In genomic region chr1:55277377-55278130, GRCh38 we compare ENCODE assay signal across 8 cellular contexts.
A peak's percentile ranks its signal among the peaks of the same experiment; 100 is the strongest.
DNase-seq lines count a peak whose midpoint lies in the region; FAIRE-seq and TF ChIP-seq lines count a peak whose summit lies in the region.

No MANE protein-coding gene starts in this region.

- H3K9me3 Mint-ChIP-seq in type B pancreatic cell, result no peaks in the 10 kb centered on the region

- peak; percentile 87 for DNase-seq in ELF-1 (ENCODE audit: low read depth, low spot score)
- peak; percentile 48 for DNase-seq in H54 (ENCODE audit: insufficient read length, low spot score)
- peak; percentile 52 for DNase-seq in LoVo (ENCODE audit: low spot score)
- DNase-seq in SHP77 treated with DMSO at 0.1 percent for 48 hours (lab: John Stamatoyannopoulos, UW), result peak; percentile 58
- peak; percentile 65 for DNase-seq in activated gamma-delta T cell treated with anti-CD3 and anti-CD28 coated beads, Interleukin-2, amount 50 U/mL, for 16 hours (ENCODE audit: low read depth)
- DNase-seq in glomerular endothelial cell (ENCODE audit: extremely low read depth, low read depth, low spot score), result peak; percentile 34
- DNase-seq in posterior cingulate gyrus, result peak; percentile 69 to 95 (median 85)
- DNase-seq in type B pancreatic cell (ENCODE audit: extremely low spot score, unreplicated experiment), result peak; percentile 76

- H3K4me3 Mint-ChIP-seq in type B pancreatic cell, result peak overlapping the region; percentile 5

- intact Hi-C loops in posterior cingulate gyrus (cut with DNase I), result loop anchor here (1.0 to 5.0 kb wide), 3 partner anchors 60 to 205 kb away; partner anchors contain the start of gene USP24

- H3K27me3 Mint-ChIP-seq in type B pancreatic cell, result no peaks in the 10 kb centered on the region

- H3K27ac Mint-ChIP-seq in type B pancreatic cell, result no peak overlapping the region

- peaks cover 18% of the 10 kb centered on the region for H3K4me1 Mint-ChIP-seq in type B pancreatic cell (ENCODE audit: unreplicated experiment)

- TF ChIP-seq POLR2A in H54 (IDR thresholded peaks at IDR 0.05; ENCODE audit: low read depth, low read length), result no peak

- peak; percentile 91 for FAIRE-seq in H54 (lab: Jason Lieb, UNC)

- TF ChIP-seq CTCF in type B pancreatic cell (conservative IDR thresholded peaks at IDR 0.05), result peak; percentile 86

- no peaks in the 10 kb centered on the region for H3K36me3 Mint-ChIP-seq in type B pancreatic cell

Comparison
In these comparisons a context has a peak if more than half of its experiments do, and no peak if none do; other contexts are left out.
1. Peak in every context shown above with its lines: DNase-seq.
2. DNase-seq: peak in every context shown above with its lines; median percentile 87 in ELF-1; 85 in posterior cingulate gyrus; 76 in type B pancreatic cell; 65 in activated gamma-delta T cell treated with anti-CD3 and anti-CD28 coated beads, Interleukin-2, amount 50 U/mL, for 16 hours; 58 in SHP77 treated with DMSO at 0.1 percent for 48 hours; 52 in LoVo; 48 in H54; 34 in glomerular endothelial cell.